ENCODE assay signal across 1 cellular context in the genomic region with DNA sequence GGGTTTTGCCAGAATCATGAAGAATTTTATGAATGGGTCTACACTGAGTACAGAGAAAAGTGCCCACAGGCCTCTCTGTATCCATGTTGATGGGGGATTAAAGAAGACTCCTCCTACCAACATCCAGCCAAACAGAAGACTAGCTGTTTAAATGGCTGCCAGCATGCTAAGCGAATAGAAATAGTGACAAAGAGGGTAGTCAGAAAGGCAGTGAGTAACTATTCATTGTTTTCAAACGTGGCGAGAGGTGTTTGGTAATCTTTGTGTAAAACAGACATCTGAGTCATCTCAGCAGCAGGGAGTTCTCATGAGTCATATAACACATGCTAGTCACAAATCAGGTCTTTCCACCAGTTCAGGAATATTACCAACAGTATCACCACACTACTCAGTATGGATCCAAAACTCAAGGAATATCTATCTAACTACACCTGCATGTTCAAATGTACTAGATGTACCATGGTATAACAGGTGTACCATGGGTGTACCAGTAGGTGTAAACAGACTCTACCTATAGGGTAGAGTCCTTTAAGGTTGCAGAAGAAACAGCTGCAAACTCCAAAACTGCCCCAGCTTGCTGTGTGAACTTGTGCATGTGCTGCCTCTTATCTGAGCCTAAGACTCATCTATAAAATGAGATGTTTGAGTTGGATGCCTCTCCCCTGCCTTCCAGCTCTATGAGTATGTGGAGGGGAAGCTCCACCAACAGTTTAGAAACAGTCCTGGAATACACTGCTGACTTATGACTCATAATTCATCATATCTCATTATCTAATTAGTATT.
A peak's percentile ranks its signal among the peaks of the same experiment; 100 is the strongest.
TF ChIP-seq lines count a peak whose summit lies in the region.

No MANE protein-coding gene starts in this region.

TF ChIP-seq in K562, 482 proteins besides CTCF, POLR2A, EP300 and RAD21 (continued from another document and continues in another):
- TF ChIP-seq ZNF407 (IDR thresholded peaks at IDR 0.05; ENCODE audit: low read depth) (no peak), MAZ (CRISPR knock-in tag; conservative IDR thresholded peaks at IDR 0.05 in 1 of 2, IDR thresholded peaks at IDR 0.05 in 1 of 2) (peak in 1 of 2 experiments; percentile 64; a peak in 2 of 4 replicates), ZNF395 (CRISPR knock-in tag; IDR thresholded peaks at IDR 0.05) (peak; percentile 99), SLC30A9 (CRISPR knock-in tag; IDR thresholded peaks at IDR 0.05) (no peak), NEUROD1 (IDR thresholded peaks at IDR 0.05; ENCODE audit: borderline replicate concordance, low read depth, low read length, partially characterized antibody) (no peak), E2F8 (IDR thresholded peaks at IDR 0.05; ENCODE audit: low read depth, partially characterized antibody) (no peak), TEAD1 (CRISPR knock-in tag; IDR thresholded peaks at IDR 0.05) (peak in 1 of 2 experiments; percentile 84; a peak in 2 of 4 replicates), ZNF79 (CRISPR knock-in tag; IDR thresholded peaks at IDR 0.05; ENCODE audit: low read depth) (peak; percentile 74; the same call in 1 of the 2 replicates), XRCC4 (IDR thresholded peaks at IDR 0.05; ENCODE audit: extremely low read depth, insufficient read depth, insufficient read length) (no peak), ZNF274 (IDR thresholded peaks at IDR 0.05; ENCODE audit: borderline replicate concordance, low read depth, low read length) (no peak), GMEB1 (CRISPR knock-in tag; IDR thresholded peaks at IDR 0.05) (no peak), PRPF4 (IDR thresholded peaks at IDR 0.05; ENCODE audit: insufficient read depth, low read depth, low read length, poor library complexity, severe bottlenecking) (no peak), RB1 (IDR thresholded peaks at IDR 0.05; ENCODE audit: low read depth) (no peak), NR2C1 (IDR thresholded peaks at IDR 0.05) (no peak), NR2C1 (tag; IDR thresholded peaks at IDR 0.05) (peak; percentile 90), ZNF551 (CRISPR knock-in tag; IDR thresholded peaks at IDR 0.05) (no peak), STAT5A (IDR thresholded peaks at IDR 0.05; ENCODE audit: borderline replicate concordance, low read length) (no peak), SREBF2 (CRISPR knock-in tag; IDR thresholded peaks at IDR 0.05) (no peak), HLTF (IDR thresholded peaks at IDR 0.05) (no peak), RFX1 (IDR thresholded peaks at IDR 0.05) (no peak), PHB (CRISPR knock-in tag; IDR thresholded peaks at IDR 0.05) (no peak), CHD4 (IDR thresholded peaks at IDR 0.05; ENCODE audit: insufficient read depth, insufficient replicate concordance, low read depth, low read length, poor library complexity, severe bottlenecking) (no peak), ZNF3 (CRISPR knock-in tag; IDR thresholded peaks at IDR 0.05) (no peak), HDGF (IDR thresholded peaks at IDR 0.05) (no peak), ZNF75A (CRISPR knock-in tag; IDR thresholded peaks at IDR 0.05) (no peak), ETS2 (tag; IDR thresholded peaks at IDR 0.05; ENCODE audit: borderline replicate concordance, poor library complexity, severe bottlenecking) (no peak), NFRKB (IDR thresholded peaks at IDR 0.05; ENCODE audit: low read depth) (no peak), ZNF134 (CRISPR knock-in tag; conservative IDR thresholded peaks at IDR 0.05) (0 out of 2 replicates have a peak, but pooled peaks have one; percentile 17), PKNOX1 (IDR thresholded peaks at IDR 0.05) (no peak), POLR2AphosphoS2 (IDR thresholded peaks at IDR 0.05; ENCODE audit: low read length) (no peak)
- TF ChIP-seq, protein P1, sequence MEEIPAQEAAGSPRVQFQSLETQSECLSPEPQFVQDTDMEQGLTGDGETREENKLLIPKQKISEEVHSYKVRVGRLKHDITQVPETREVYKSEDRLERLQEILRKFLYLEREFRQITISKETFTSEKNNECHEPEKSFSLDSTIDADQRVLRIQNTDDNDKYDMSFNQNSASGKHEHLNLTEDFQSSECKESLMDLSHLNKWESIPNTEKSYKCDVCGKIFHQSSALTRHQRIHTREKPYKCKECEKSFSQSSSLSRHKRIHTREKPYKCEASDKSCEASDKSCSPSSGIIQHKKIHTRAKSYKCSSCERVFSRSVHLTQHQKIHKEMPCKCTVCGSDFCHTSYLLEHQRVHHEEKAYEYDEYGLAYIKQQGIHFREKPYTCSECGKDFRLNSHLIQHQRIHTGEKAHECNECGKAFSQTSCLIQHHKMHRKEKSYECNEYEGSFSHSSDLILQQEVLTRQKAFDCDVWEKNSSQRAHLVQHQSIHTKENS (CRISPR knock-in tag; IDR thresholded peaks at IDR 0.05), result no peak
- TF ChIP-seq, protein P2, sequence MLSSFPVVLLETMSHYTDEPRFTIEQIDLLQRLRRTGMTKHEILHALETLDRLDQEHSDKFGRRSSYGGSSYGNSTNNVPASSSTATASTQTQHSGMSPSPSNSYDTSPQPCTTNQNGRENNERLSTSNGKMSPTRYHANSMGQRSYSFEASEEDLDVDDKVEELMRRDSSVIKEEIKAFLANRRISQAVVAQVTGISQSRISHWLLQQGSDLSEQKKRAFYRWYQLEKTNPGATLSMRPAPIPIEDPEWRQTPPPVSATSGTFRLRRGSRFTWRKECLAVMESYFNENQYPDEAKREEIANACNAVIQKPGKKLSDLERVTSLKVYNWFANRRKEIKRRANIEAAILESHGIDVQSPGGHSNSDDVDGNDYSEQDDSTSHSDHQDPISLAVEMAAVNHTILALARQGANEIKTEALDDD (IDR thresholded peaks at IDR 0.05), result peak; percentile 96
- TF ChIP-seq, protein P3, sequence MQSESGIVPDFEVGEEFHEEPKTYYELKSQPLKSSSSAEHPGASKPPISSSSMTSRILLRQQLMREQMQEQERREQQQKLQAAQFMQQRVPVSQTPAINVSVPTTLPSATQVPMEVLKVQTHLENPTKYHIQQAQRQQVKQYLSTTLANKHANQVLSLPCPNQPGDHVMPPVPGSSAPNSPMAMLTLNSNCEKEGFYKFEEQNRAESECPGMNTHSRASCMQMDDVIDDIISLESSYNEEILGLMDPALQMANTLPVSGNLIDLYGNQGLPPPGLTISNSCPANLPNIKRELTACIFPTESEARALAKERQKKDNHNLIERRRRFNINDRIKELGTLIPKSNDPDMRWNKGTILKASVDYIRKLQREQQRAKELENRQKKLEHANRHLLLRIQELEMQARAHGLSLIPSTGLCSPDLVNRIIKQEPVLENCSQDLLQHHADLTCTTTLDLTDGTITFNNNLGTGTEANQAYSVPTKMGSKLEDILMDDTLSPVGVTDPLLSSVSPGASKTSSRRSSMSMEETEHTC (IDR thresholded peaks at IDR 0.05), result 0 out of 2 replicates have a peak, but pooled peaks have one; percentile 21
- TF ChIP-seq, protein P4, sequence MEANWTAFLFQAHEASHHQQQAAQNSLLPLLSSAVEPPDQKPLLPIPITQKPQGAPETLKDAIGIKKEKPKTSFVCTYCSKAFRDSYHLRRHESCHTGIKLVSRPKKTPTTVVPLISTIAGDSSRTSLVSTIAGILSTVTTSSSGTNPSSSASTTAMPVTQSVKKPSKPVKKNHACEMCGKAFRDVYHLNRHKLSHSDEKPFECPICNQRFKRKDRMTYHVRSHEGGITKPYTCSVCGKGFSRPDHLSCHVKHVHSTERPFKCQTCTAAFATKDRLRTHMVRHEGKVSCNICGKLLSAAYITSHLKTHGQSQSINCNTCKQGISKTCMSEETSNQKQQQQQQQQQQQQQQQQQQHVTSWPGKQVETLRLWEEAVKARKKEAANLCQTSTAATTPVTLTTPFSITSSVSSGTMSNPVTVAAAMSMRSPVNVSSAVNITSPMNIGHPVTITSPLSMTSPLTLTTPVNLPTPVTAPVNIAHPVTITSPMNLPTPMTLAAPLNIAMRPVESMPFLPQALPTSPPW (CRISPR knock-in tag; IDR thresholded peaks at IDR 0.05), result no peak; the same call in 1 of the 2 replicates
